In the genomic region with DNA sequence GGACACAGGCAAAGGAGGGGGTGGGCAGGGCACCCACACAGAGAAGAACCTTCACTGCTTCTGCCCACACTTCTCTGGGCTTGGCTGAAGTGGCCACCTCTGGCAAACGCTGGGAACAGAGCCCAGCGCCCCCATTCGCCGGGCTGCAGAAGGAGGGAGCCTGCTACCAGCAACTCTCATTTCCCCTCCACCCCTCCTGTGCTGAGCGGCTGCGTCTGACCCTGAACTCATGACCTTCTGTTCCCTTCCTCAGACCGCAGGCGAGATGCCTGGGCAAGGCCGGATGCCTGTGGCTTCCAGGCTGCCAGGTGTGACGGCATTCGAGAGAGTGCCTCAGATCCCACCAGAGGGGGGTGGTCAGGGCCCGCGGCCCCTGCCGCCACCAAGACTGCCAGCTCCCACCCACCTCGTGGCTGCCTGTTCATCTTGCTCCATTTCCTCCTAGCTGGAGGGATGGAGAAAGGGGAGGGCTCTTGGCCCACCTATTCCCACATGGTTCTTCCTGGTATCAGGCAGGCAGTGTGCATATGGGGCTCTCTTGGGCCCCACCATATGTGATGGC, we compare ENCODE assay signal across 8 cellular contexts. TPM values are rescaled to one million over a fixed set of nuclear protein-coding genes. Genes with fewer than 3 reads are reported as not detected.
DNase-seq lines count a peak whose midpoint lies in the region; ATAC-seq and TF ChIP-seq lines count a peak whose summit lies in the region.

No MANE protein-coding gene starts in this region.

- H3K27me3 ChIP-seq in Caco-2 (replicated peaks; ENCODE audit: control insufficient read depth, insufficient read depth, low read length) = no peaks in the 10 kb centered on the region

- peak overlapping the region; percentile 74 for H3K27ac Mint-ChIP-seq in activated naive CD4-positive, alpha-beta T cell treated with anti-CD3 and anti-CD28 coated beads, Interleukin-2, amount 50 U/mL, for 24 hours
- H3K27ac Mint-ChIP-seq in Caco-2 (ENCODE audit: unreplicated experiment) = no peak overlapping the region

- H3K9me3 Mint-ChIP-seq in activated naive CD4-positive, alpha-beta T cell treated with anti-CD3 and anti-CD28 coated beads, Interleukin-2, amount 50 U/mL, for 24 hours = no peaks in the 10 kb centered on the region
- no peaks in the 10 kb centered on the region for H3K9me3 Mint-ChIP-seq in Caco-2 (ENCODE audit: unreplicated experiment)

- H3K36me3 Mint-ChIP-seq in activated naive CD4-positive, alpha-beta T cell treated with anti-CD3 and anti-CD28 coated beads, Interleukin-2, amount 50 U/mL, for 24 hours = peaks cover 3% of the 10 kb centered on the region
- H3K36me3 Mint-ChIP-seq in Caco-2 (ENCODE audit: insufficient read depth, unreplicated experiment) = peaks cover 56% of the 10 kb centered on the region

- TF ChIP-seq CTCF in Caco-2 (IDR thresholded peaks at IDR 0.05; ENCODE audit: insufficient read depth in 1 of 2, low read depth in 1 of 2, low read length in 1 of 2, severe bottlenecking in 1 of 2, unreplicated experiment in 1 of 2) = no peak

- CTCF ChIA-PET in Caco-2 (lab: Charles Lee) = no interaction called here

- H3K27me3 Mint-ChIP-seq in activated naive CD4-positive, alpha-beta T cell treated with anti-CD3 and anti-CD28 coated beads, Interleukin-2, amount 50 U/mL, for 24 hours = no peaks in the 10 kb centered on the region
- no peaks in the 10 kb centered on the region for H3K27me3 Mint-ChIP-seq in Caco-2 (ENCODE audit: insufficient read depth, unreplicated experiment)

- POLR2A ChIA-PET in Caco-2 (lab: Charles Lee) = no interaction called here

- peak overlapping the region; percentile 60 for H3K4me3 Mint-ChIP-seq in activated naive CD4-positive, alpha-beta T cell treated with anti-CD3 and anti-CD28 coated beads, Interleukin-2, amount 50 U/mL, for 24 hours
- H3K4me3 Mint-ChIP-seq in Caco-2 (ENCODE audit: unreplicated experiment) = no peak overlapping the region

- peak; percentile 58 for ATAC-seq in GM18858 (IDR thresholded peaks at IDR 0.05; ENCODE audit: unreplicated experiment)
- peak; percentile 61 for ATAC-seq in HG03045 (IDR thresholded peaks at IDR 0.05; ENCODE audit: unreplicated experiment)
- peak; percentile 67 to 72 for ATAC-seq in left cardiac atrium

- BruUV-seq in Caco-2 (replicated peaks; lab: Mats Ljungman, UMichigan) = no TSS peak

- peaks cover 2% of the 10 kb centered on the region; the same call in 1 of the 2 replicates for H3K36me3 ChIP-seq in Caco-2 (ENCODE audit: control insufficient read depth, insufficient read depth, low read length)

- DNase-seq in SIG-M5 (lab: John Stamatoyannopoulos, UW) = peak; percentile 40
- peak; percentile 92 for DNase-seq in left cardiac atrium
- peak; percentile 83 for DNase-seq in retina
- DNase-seq in amniotic stem cell (lab: John Stamatoyannopoulos, UW) = no peak
- DNase-seq in Caco-2 = no peak

- intact Hi-C loops in left cardiac atrium (cut with DNase I) (loop anchor here (5.0 to 10.0 kb wide), 5 partner anchors 110 to 280 kb away; no protein-coding TSS in a partner anchor), Caco-2 (cut with micrococcal nuclease; ENCODE audit: unreplicated experiment) (no loop called here)

- no peaks in the 10 kb centered on the region for H3K9me3 ChIP-seq in Caco-2

- no peak overlapping the region for H3K4me3 ChIP-seq in Caco-2 (ENCODE audit: low read depth, low read length)

- peaks cover 73% of the 10 kb centered on the region for H3K4me1 Mint-ChIP-seq in activated naive CD4-positive, alpha-beta T cell treated with anti-CD3 and anti-CD28 coated beads, Interleukin-2, amount 50 U/mL, for 24 hours
- peaks cover 4% of the 10 kb centered on the region for H3K4me1 Mint-ChIP-seq in Caco-2 (ENCODE audit: low read depth, unreplicated experiment)

- H3K4me1 ChIP-seq in Caco-2 = 0 out of 2 replicates have a peak, but pooled peaks cover 5% of the 10 kb centered on the region

RNA-seq across cellular contexts. Expression of gene DNAJB12, which starts 19.8 kb away (rescaled TPM):
- 10 to 100 TPM; 25.8 to 33.4 TPM for total RNA-seq in left cardiac atrium
- total RNA-seq in Caco-2 (2022) = 56.0 and 58.1 TPM in 2 replicates

Comparison
In these comparisons a context has a peak if more than half of its experiments do, and no peak if none do; other contexts are left out.
1. DNase-seq: peak in SIG-M5 (single experiment), left cardiac atrium (single experiment) and retina (single experiment); none in amniotic stem cell (single experiment) and Caco-2 (0 of 2).
2. Peak in every context shown above with its lines, with median percentiles within 50 percentile points of each other: ATAC-seq.